Comparison of ENCODE assay signal across 1 cellular context in genomic region chr16:2267913-2268666, GRCh38.
TF ChIP-seq lines count a peak whose summit lies in the region.

RNPS1 (minus strand) TSS chr16:2268126; CDS start chr16:2264643, 3,483 bp downstream.

TF ChIP-seq in K562, 482 proteins besides CTCF, POLR2A, EP300 and RAD21 (continued from another document and continues in another):
- TF ChIP-seq UBTF (IDR thresholded peaks at IDR 0.05; ENCODE audit: borderline replicate concordance in 1 of 2, low read depth in 2 of 2, low read length in 2 of 2), result no peak
- peak; percentile 21; the same call in 1 of the 2 replicates for TF ChIP-seq ETV5 (CRISPR knock-in tag; IDR thresholded peaks at IDR 0.05; ENCODE audit: low read depth)
- no peak for TF ChIP-seq AFF4 (CRISPR knock-in tag; IDR thresholded peaks at IDR 0.05)
- TF ChIP-seq HSF4 (CRISPR knock-in tag; IDR thresholded peaks at IDR 0.05; ENCODE audit: borderline replicate concordance), result no peak
- TF ChIP-seq CHD2 (IDR thresholded peaks at IDR 0.05; ENCODE audit: low read depth, low read length), result 0 out of 2 replicates have a peak, but pooled peaks have one; percentile 11
- TF ChIP-seq E2F8 (IDR thresholded peaks at IDR 0.05; ENCODE audit: low read depth, partially characterized antibody), result peak; percentile 97
- TF ChIP-seq ZBTB2 (IDR thresholded peaks at IDR 0.05), result peak; percentile 18; the same call in 1 of the 2 replicates
- TF ChIP-seq U2AF1 (optimal IDR thresholded peaks at IDR 0.05; ENCODE audit: low read depth, low read length), result peak; percentile 61
- no peak; the same call in 1 of the 2 replicates for TF ChIP-seq SOX6 (IDR thresholded peaks at IDR 0.05)
- peak; percentile 77; the same call in 1 of the 2 replicates for TF ChIP-seq GABPB1 (CRISPR knock-in tag; IDR thresholded peaks at IDR 0.05)
- no peak for TF ChIP-seq HINFP (tag; conservative IDR thresholded peaks at IDR 0.05; ENCODE audit: low read depth)
- no peak for TF ChIP-seq FOXO4 (CRISPR knock-in tag; IDR thresholded peaks at IDR 0.05)
- peak; percentile 35 to 46; a peak in 2 of 4 replicates for TF ChIP-seq TEAD1 (CRISPR knock-in tag; IDR thresholded peaks at IDR 0.05)
- TF ChIP-seq THAP7 (CRISPR knock-in tag; IDR thresholded peaks at IDR 0.05), result peak; percentile 89; the same call in 1 of the 2 replicates
- TF ChIP-seq SETDB1 (IDR thresholded peaks at IDR 0.05; ENCODE audit: low read length), result no peak
- TF ChIP-seq ZZZ3 (IDR thresholded peaks at IDR 0.05), result peak; percentile 100
- TF ChIP-seq ZNF239 (CRISPR knock-in tag; IDR thresholded peaks at IDR 0.05), result no peak
- peak; percentile 85 for TF ChIP-seq ZFP91 (CRISPR knock-in tag; IDR thresholded peaks at IDR 0.05)
- peak in 1 of 2 experiments; percentile 80; a peak in 1 of 4 replicates for TF ChIP-seq KDM4B (IDR thresholded peaks at IDR 0.05; ENCODE audit: borderline replicate concordance in 2 of 2, low read depth in 1 of 2)
- peak; percentile 31; the same call in 1 of the 2 replicates for TF ChIP-seq TRIM28 (IDR thresholded peaks at IDR 0.05)
- TF ChIP-seq BRD9 (IDR thresholded peaks at IDR 0.05; ENCODE audit: low read depth, partially characterized antibody), result peak; percentile 99
- peak; percentile 99 for TF ChIP-seq SUPT5H (IDR thresholded peaks at IDR 0.05)
- TF ChIP-seq GABPA (tag; conservative IDR thresholded peaks at IDR 0.05; ENCODE audit: low read depth), result peak; percentile 95
- TF ChIP-seq FIP1L1 (IDR thresholded peaks at IDR 0.05; ENCODE audit: low read depth, low read length, poor library complexity, severe bottlenecking), result peak; percentile 65
- no peak for TF ChIP-seq TSHZ1 (CRISPR knock-in tag; IDR thresholded peaks at IDR 0.05)
